In the genomic region with DNA sequence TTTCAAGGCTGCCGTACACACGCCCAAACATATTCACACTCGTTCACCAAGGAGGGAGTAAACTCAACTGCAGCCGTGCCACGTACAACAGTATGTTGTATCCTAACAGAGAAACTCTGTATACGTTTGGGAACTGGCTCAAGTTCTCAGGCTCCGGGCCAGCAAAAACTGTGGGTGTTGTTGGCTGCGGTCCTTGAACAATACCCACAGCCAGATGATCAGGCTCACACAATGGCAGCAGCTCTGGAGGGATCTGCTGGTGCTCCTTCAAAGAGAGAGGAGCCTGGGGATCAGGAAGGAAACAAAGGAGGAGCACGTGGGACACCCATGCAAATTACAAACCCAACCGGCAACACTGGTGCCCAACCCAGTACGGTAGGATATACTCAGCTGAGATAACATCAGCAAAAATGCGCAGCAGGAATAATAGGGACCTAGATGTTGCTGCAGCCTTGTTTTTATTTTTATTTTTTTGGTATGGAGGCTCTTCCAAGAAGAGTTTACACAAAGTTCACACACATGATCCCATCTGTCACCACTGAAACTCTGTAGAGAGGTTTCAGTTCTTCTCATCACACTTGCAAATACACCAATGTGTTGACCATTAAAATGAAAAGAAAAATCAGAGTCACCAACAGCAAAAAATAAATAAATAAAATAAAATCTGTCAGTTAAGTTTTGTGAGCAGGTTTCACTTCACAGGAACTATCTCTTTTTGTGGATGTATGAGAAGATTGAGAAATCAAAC, we compare ENCODE assay signal across 12 cellular contexts. TPM values are rescaled to one million over a fixed set of nuclear protein-coding genes. Genes with fewer than 3 reads are reported as not detected.
DNase-seq lines count a peak whose midpoint lies in the region; ATAC-seq, FAIRE-seq and TF ChIP-seq lines count a peak whose summit lies in the region.
"Had no signal": no experiment of that assay in that cellular context is flagged by ENCODE, and none has a peak within 500 bp of the region (broad histone marks: within the 10 kb centered on the region; RNA-seq: fewer than 3 reads in every experiment).

No MANE protein-coding gene starts in this region.

- ATAC-seq in GM19463 (IDR thresholded peaks at IDR 0.05; ENCODE audit: unreplicated experiment) (peak; percentile 43), IMR-90 (ENCODE audit: low read depth) (peak; percentile 72), HG02763 (IDR thresholded peaks at IDR 0.05; ENCODE audit: unreplicated experiment) (no peak), omental fat pad (ENCODE audit: low FRiP score) (no peak)
- ATAC-seq: activated naive CD4-positive, alpha-beta T cell treated with anti-CD3 and anti-CD28 coated beads, Interleukin-2, amount 50 U/mL, for 72 hours had no signal

- no peaks in the 10 kb centered on the region for H3K9me3 ChIP-seq in IMR-90 (ENCODE audit: control insufficient read depth, insufficient read depth, low read length)
- no peaks in the 10 kb centered on the region; a peak in 1 of 4 replicates for H3K9me3 ChIP-seq in H1 (ENCODE audit: insufficient read depth in 2 of 2, low read depth in 1 of 2, low read length in 1 of 2)
- peaks cover 0 to 5% (median 0%) of the 10 kb centered on the region in 4 donors for H3K9me3 ChIP-seq in stomach

- dilution Hi-C loops in IMR-90 (cut with HindIII; ENCODE audit: low sequenced_read_pairs, unreplicated experiment) = no loop called here

- H3K4ac ChIP-seq in IMR-90 (ENCODE audit: low read depth, low read length) = peak overlapping the region; percentile 71
- no peak overlapping the region for H3K4ac ChIP-seq in H1 (replicated peaks; ENCODE audit: insufficient read length, low read depth, low read length)

- H3K4me1 ChIP-seq in IMR-90 (ENCODE audit: control insufficient read depth, insufficient read depth, low read length) = peaks cover 10% of the 10 kb centered on the region
- no peaks in the 10 kb centered on the region for H3K4me1 ChIP-seq in H1 (replicated peaks in 1 of 4; ENCODE audit: control insufficient read depth in 3 of 4, insufficient read depth in 4 of 4, low read length in 3 of 4)
- H3K4me1 ChIP-seq in stomach = peaks cover 0 to 11% (median 3%) of the 10 kb centered on the region in 4 donors

- H3K27ac ChIP-seq in IMR-90 (ENCODE audit: insufficient read depth, low read length) = no peak overlapping the region
- H3K27ac ChIP-seq in H1 (ENCODE audit: low read depth, low read length) = no peak overlapping the region
- H3K27ac ChIP-seq in stomach = no peak overlapping the region
- H3K27ac ChIP-seq: epithelial cell of prostate had no signal

- TF ChIP-seq EP300 in H1 (IDR thresholded peaks at IDR 0.05; ENCODE audit: borderline replicate concordance in 1 of 2, low read depth in 2 of 2, low read length in 2 of 2) = no peak
- no peak for TF ChIP-seq EP300 in stomach (IDR thresholded peaks at IDR 0.05)

- H3K14ac ChIP-seq in IMR-90 (replicated peaks; ENCODE audit: low read depth, low read length) (peak overlapping the region; percentile 20), H1 (ENCODE audit: insufficient read length) (no peak overlapping the region)

- H3K23ac ChIP-seq in IMR-90 (ENCODE audit: low read depth, low read length) (peak overlapping the region; percentile 35; the same call in 1 of the 2 replicates), H1 (ENCODE audit: insufficient read length) (no peak overlapping the region)

- no peak overlapping the region for H3K9ac ChIP-seq in IMR-90 (ENCODE audit: low read depth, low read length)
- no peak overlapping the region for H3K9ac ChIP-seq in H1 (replicated peaks in 1 of 4; ENCODE audit: extremely low read depth in 1 of 4, low read depth in 3 of 4, low read length in 3 of 4)

- H3K4me2 ChIP-seq in IMR-90 (ENCODE audit: low read depth, low read length) (peak overlapping the region; percentile 13; the same call in 1 of the 2 replicates), H1 (ENCODE audit: insufficient read depth in 1 of 2, low read depth in 2 of 2, low read length in 2 of 2) (no peak overlapping the region)

- H3K9me1 ChIP-seq in IMR-90 (ENCODE audit: insufficient read depth, low read length) = peaks cover 16% of the 10 kb centered on the region

- CTCF ChIA-PET in IMR-90 (lab: Yijun Ruan, JAX) = no interaction called here
- CTCF ChIA-PET in H1 (lab: Charles Lee; ENCODE audit: partially characterized antibody) = interaction anchor here (0.6 to 1.9 kb wide), 4 partner anchors 9 to 247 kb away, joined by 3 to 6 read pairs (median 4); no protein-coding TSS in a partner anchor

- peak; percentile 84 for DNase-seq in IMR-90
- DNase-seq in H1 (ENCODE audit: low read depth in 1 of 2, low spot score in 2 of 2) = no peak
- DNase-seq in stomach = peak; percentile 47
- DNase-seq in epidermal melanocyte (ENCODE audit: insufficient read length, low spot score) = no peak
- no peak for DNase-seq in omental fat pad (ENCODE audit: low spot score)
- DNase-seq in RKO (ENCODE audit: low spot score) = no peak
- DNase-seq: activated CD4-positive, alpha-beta T cell treated with anti-CD3 and anti-CD28 coated beads for 1 hour; NCI-H2227 treated with DMSO at 0.1 percent for 48 hours had no signal

- H3K79me1 ChIP-seq in IMR-90 (ENCODE audit: low read depth in 1 of 2, low read length in 2 of 2) (no peaks in the 10 kb centered on the region), H1 (ENCODE audit: low read depth, low read length) (no peaks in the 10 kb centered on the region)

- no peaks in the 10 kb centered on the region for H3K36me3 ChIP-seq in IMR-90 (ENCODE audit: control insufficient read depth, insufficient read depth, low read length)
- no peaks in the 10 kb centered on the region for H3K36me3 ChIP-seq in H1 (ENCODE audit: control insufficient read depth in 2 of 4, insufficient read depth in 4 of 4, low read length in 3 of 4)
- no peaks in the 10 kb centered on the region for H3K36me3 ChIP-seq in stomach

- peak overlapping the region; percentile 59; the same call in 1 of the 2 replicates for H2BK20ac ChIP-seq in IMR-90 (ENCODE audit: low read depth, low read length)
- H2BK20ac ChIP-seq in H1 (ENCODE audit: low read length) = no peak overlapping the region

- H3K79me2 ChIP-seq in H1 (ENCODE audit: control insufficient read depth in 1 of 2, insufficient read depth in 2 of 2, low read length in 2 of 2) = no peaks in the 10 kb centered on the region

- no peak overlapping the region for H2BK12ac ChIP-seq in H1 (ENCODE audit: low read depth, low read length)

- H4K20me1 ChIP-seq in IMR-90 (ENCODE audit: insufficient read depth, low read length) (no peaks in the 10 kb centered on the region; the same call in 1 of the 2 replicates), H1 (replicated peaks in 1 of 2; ENCODE audit: control insufficient read depth in 1 of 2, insufficient read depth in 2 of 2, low read length in 2 of 2) (no peaks in the 10 kb centered on the region)

- H2AK9ac ChIP-seq in IMR-90 (replicated peaks; ENCODE audit: low read depth, low read length, poor library complexity) = peak overlapping the region; percentile 57

- H3K4me3 ChIP-seq in IMR-90 (ENCODE audit: insufficient read depth, low read depth, low read length) (no peak overlapping the region), H1 (ENCODE audit: extremely low read depth in 1 of 4, insufficient read depth in 2 of 4, low read depth in 3 of 4, low read length in 4 of 4) (no peak overlapping the region), stomach (no peak overlapping the region)

- H3K18ac ChIP-seq in IMR-90 (ENCODE audit: low read depth, low read length) (0 out of 2 replicates have a peak overlapping the region, but pooled peaks have one; percentile 5), H1 (ENCODE audit: extremely low read depth, low read length) (no peak overlapping the region; the same call in 1 of the 2 replicates)

- FAIRE-seq in H1 (lab: Jason Lieb, UNC) = no peak

- H3K27me3 ChIP-seq in IMR-90 (ENCODE audit: control insufficient read depth, insufficient read depth, low read length) (no peaks in the 10 kb centered on the region), H1 (replicated peaks in 1 of 4; ENCODE audit: control insufficient read depth in 3 of 4, extremely low read depth in 1 of 4, insufficient read depth in 3 of 4, low read length in 3 of 4) (no peaks in the 10 kb centered on the region), stomach (no peaks in the 10 kb centered on the region)

- peak overlapping the region; percentile 4; the same call in 1 of the 2 replicates for H2AK5ac ChIP-seq in IMR-90 (ENCODE audit: low read depth, low read length)
- H2AK5ac ChIP-seq in H1 (ENCODE audit: low read depth, low read length) = no peak overlapping the region

- H2BK5ac ChIP-seq in IMR-90 (ENCODE audit: low read depth, low read length, poor library complexity, severe bottlenecking) = no peak overlapping the region
- no peak overlapping the region for H2BK5ac ChIP-seq in H1 (ENCODE audit: low read depth, low read length)

- no peak overlapping the region for H3K56ac ChIP-seq in IMR-90 (ENCODE audit: extremely low read depth, insufficient read depth, low read length)
- H3K56ac ChIP-seq in H1 (replicated peaks; ENCODE audit: insufficient read length, low read depth, low read length) = no peak overlapping the region

- H2AFZ ChIP-seq in IMR-90 (replicated peaks; ENCODE audit: low read length, poor library complexity) (peak overlapping the region; percentile 64), H1 (ENCODE audit: low read length) (no peak overlapping the region)

- intact Hi-C loops in IMR-90 (cut with micrococcal nuclease) (no loop called here), stomach (cut with DNase I; ENCODE audit: low total_unique reads) (no loop called here)

- TF ChIP-seq RAD21 in IMR-90 (IDR thresholded peaks at IDR 0.05; ENCODE audit: low read length) (no peak), H1 (IDR thresholded peaks at IDR 0.05 in 1 of 2, conservative IDR thresholded peaks at IDR 0.05 in 1 of 2; ENCODE audit: low read depth in 2 of 2, low read length in 2 of 2) (no peak)

- no peak overlapping the region for H4K91ac ChIP-seq in IMR-90 (ENCODE audit: insufficient read depth, low read depth, low read length)
- H4K91ac ChIP-seq in H1 (replicated peaks; ENCODE audit: insufficient read length, low read length) = no peak overlapping the region

- in situ Hi-C loops in IMR-90 (cut with MboI; ENCODE audit: low sequenced_read_pairs) = no loop called here

- H2BK15ac ChIP-seq in IMR-90 (ENCODE audit: low read depth, low read length) (peak overlapping the region; percentile 7; the same call in 1 of the 3 replicates), H1 (ENCODE audit: low read length) (no peak overlapping the region)

- TF ChIP-seq CTCF in IMR-90 (conservative IDR thresholded peaks at IDR 0.05; ENCODE audit: low read depth, low read length) = no peak
- no peak for TF ChIP-seq CTCF in H1 (IDR thresholded peaks at IDR 0.05; ENCODE audit: control extremely low read depth in 1 of 3, insufficient read depth in 1 of 3, low read depth in 1 of 3, low read length in 3 of 3)
- no peak for TF ChIP-seq CTCF in stomach (IDR thresholded peaks at IDR 0.05)
- no peak for TF ChIP-seq CTCF in omental fat pad (IDR thresholded peaks at IDR 0.05)

- no TSS peak for BruUV-seq in IMR-90 (replicated peaks; lab: Mats Ljungman, UMichigan)

- WGBS in IMR-90 (ENCODE audit: extremely low coverage in 2 of 2, insufficient read length in 1 of 2), 2 experiments = 0% methylated on average over 2 of the region's 12 CpGs; no CpG with 5 or more reads in 1 of the 2 experiments
- WGBS in H1 (ENCODE audit: extremely low coverage in 1 of 2, insufficient coverage in 1 of 2, insufficient read length in 1 of 2, insufficient replicate concordance in 2 of 2, low coverage in 1 of 2, low lambda C conversion rate in 2 of 2, missing lambda C conversion rate in 1 of 2), 2 experiments = 88% methylated on average over 12 of the region's 12 CpGs; no CpG with 5 or more reads in 1 of the 2 experiments
- 13 to 40% (median 30%) methylated on average over 12 of the region's 12 CpGs for WGBS in stomach, 5 donors

- H3K23me2 ChIP-seq in H1 (ENCODE audit: low read depth, low read length) = peaks cover 5% of the 10 kb centered on the region; the same call in 1 of the 2 replicates

- TF ChIP-seq POLR2A in IMR-90 (IDR thresholded peaks at IDR 0.05; ENCODE audit: low read depth, low read length) (no peak), H1 (IDR thresholded peaks at IDR 0.05; ENCODE audit: control extremely low read depth in 1 of 2, low read depth in 2 of 2, low read length in 2 of 2) (no peak), stomach (IDR thresholded peaks at IDR 0.05) (no peak)

- H4K5ac ChIP-seq in IMR-90 (ENCODE audit: low read depth, low read length) (no peak overlapping the region), H1 (ENCODE audit: insufficient read length, low read depth, low read length) (no peak overlapping the region)

- H4K8ac ChIP-seq in IMR-90 (ENCODE audit: low read depth in 2 of 2, low read length in 2 of 2) = peak overlapping the region in 1 of 2 experiments; percentile 36; a peak in 2 of 4 replicates
- H4K8ac ChIP-seq in H1 (ENCODE audit: extremely low read depth, insufficient read depth, low read length) = peak overlapping the region; percentile 9; the same call in 1 of the 2 replicates

- H2BK120ac ChIP-seq in IMR-90 (ENCODE audit: low read depth, low read length) (peak overlapping the region; percentile 74), H1 (replicated peaks; ENCODE audit: low read depth, low read length) (no peak overlapping the region)

- POLR2A ChIA-PET in IMR-90 (lab: Charles Lee; ENCODE audit: unreplicated experiment) (no interaction called here), H1 (lab: Charles Lee; ENCODE audit: partially characterized antibody) (no interaction called here)

RNA-seq across cellular contexts. Expression of a gene that starts 41.1 kb away (rescaled TPM):
- 12.4 and 15.8 TPM in 2 replicates for total RNA-seq in IMR-90 (2012; rRNA removed)
- 3.4 and 3.9 TPM in 2 replicates for polyA plus RNA-seq in IMR-90 (2012; rRNA removed)
- polyA plus RNA-seq in IMR-90 (2012; cell fraction: cytosol; rRNA removed) = 2.7 and 3.3 TPM in 2 replicates
- 6.8 and 27.2 TPM in 2 replicates for polyA plus RNA-seq in IMR-90 (2012; cell fraction: nucleus; rRNA removed; ENCODE audit: low replicate concordance)
- 2.4 and 2.6 TPM in 2 replicates for total RNA-seq in H1 (2021; fragmentation: NEBNext Ultra II Directional; extraction: Animal tissue kit (Norgen Biotek cat#: 25700))
- 1.1 TPM in 2 replicates for polyA plus RNA-seq in H1 (2011; rRNA removed)
- polyA plus RNA-seq in H1 (2011; cell fraction: cytosol; rRNA removed) = 0.97 TPM
- polyA plus RNA-seq in H1 (2011; cell fraction: nucleus; rRNA removed) = 1.9 TPM
- 0.92 to 1.5 TPM (median 1.2 TPM) in 4 replicates for polyA plus RNA-seq in H1 (2012, experiment 1 of 2)
- 0.05 TPM for polyA plus RNA-seq in H1 (2012, experiment 2 of 2)
- polyA plus RNA-seq in H1 (2013, experiment 1 of 2) = 0.57 TPM
- 0.46 TPM for polyA plus RNA-seq in H1 (2013, experiment 2 of 2)
- 8.3 and 8.9 TPM in 2 replicates for polyA minus RNA-seq in H1 (2011; rRNA and poly(A)+ RNA removed)
- 4.6 TPM for polyA minus RNA-seq in H1 (2011; cell fraction: cytosol; rRNA and poly(A)+ RNA removed)
- 13.7 TPM for polyA minus RNA-seq in H1 (2011; cell fraction: nucleus; rRNA and poly(A)+ RNA removed)
- 10 to 100 TPM in 2 of 5 donors, 1 to 10 TPM in 2, not detected in 1; 3.5 to 58.2 (median 13.9) TPM for total RNA-seq in stomach
- polyA plus RNA-seq in stomach = 1 to 10 TPM in 2 of 3 donors, under 1 TPM in 1; 0.78 to 4.6 (median 2.7) TPM
- total RNA-seq in omental fat pad = 10 to 100 TPM in 3 of 4 donors, 1 to 10 TPM in 1; 9.1 to 75.3 (median 15.6) TPM
- total RNA-seq: activated naive CD4-positive, alpha-beta T cell treated with anti-CD3 and anti-CD28 coated beads, Interleukin-2, amount 50 U/mL, for 72 hours had no signal

Comparison
In these comparisons a context has a peak if more than half of its experiments do, and no peak if none do; other contexts are left out.
1. ATAC-seq: peak in GM19463 (single experiment) and IMR-90 (single experiment); none in HG02763 (single experiment) and omental fat pad (single experiment).
2. DNase-seq: peak in IMR-90 (single experiment) and stomach (single experiment); none in H1 (0 of 2), epidermal melanocyte (single experiment), omental fat pad (single experiment) and RKO (single experiment).